8 cellular contexts compared by ENCODE assay signal in the genomic region with DNA sequence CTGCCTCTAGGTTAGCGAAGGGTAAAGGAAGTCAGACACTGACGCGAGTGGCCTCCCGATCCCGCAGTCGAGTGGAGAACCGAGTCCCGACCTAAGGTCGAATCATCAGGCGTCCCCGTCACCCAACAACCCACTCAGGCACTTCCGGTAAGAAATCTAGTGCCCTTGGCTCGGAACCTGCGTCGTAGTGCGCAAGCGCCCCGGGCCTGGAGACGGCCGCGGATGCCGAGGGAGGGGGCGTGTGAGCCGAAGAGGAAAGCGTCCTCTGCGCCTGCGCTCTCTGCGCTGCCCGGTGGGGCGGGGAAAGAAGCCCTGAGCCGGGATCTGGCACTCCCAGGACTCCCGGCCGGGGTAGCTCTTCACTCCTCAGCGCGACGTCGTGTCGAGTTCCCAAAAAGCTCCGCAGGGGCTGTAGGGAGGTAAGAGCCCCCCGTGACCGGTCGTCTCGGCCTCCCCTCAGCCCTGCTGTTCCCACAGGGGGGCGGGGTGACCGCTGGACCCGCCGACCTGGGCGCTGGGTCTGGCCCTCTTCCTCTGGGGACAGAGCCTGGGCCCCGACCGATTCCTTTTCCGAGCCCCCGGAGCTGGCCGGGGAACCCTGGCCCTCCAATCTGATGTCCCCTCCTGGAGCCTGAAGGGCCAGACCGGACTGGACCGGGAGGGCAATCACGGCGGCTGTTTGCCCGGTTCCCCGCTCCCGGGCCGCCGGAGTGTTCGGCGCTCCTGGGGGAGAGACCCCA. TPM values are rescaled to one million over a fixed set of nuclear protein-coding genes. Genes with fewer than 3 reads are reported as not detected.
DNase-seq lines count a peak whose midpoint lies in the region; ATAC-seq and TF ChIP-seq lines count a peak whose summit lies in the region.

Gene ZFYVE16, plus strand, starts transcription at position 330 of the 740 bp plus-strand sequence. CDS start 26,084 bp downstream, outside the sequence.

- ATAC-seq in GM21786 (IDR thresholded peaks at IDR 0.05; ENCODE audit: unreplicated experiment), result peak; percentile 86

- peak; percentile 87 for DNase-seq in DMS79 (lab: John Stamatoyannopoulos, UW)
- peak; percentile 95 to 99 (median 98) for DNase-seq in Peyer's patch
- peak; percentile 93 for DNase-seq in activated T-helper 1 cell treated with Interleukin-2 at 50 U/mL for 16 hours (ENCODE audit: low read depth)
- DNase-seq in esophagus squamous epithelium (lab: John Stamatoyannopoulos, UW), result peak; percentile 81
- DNase-seq in myocyte (ENCODE audit: low read depth), result peak; percentile 99
- DNase-seq in stimulated activated CD8-positive, alpha-beta memory T cell treated with anti-CD3 and anti-CD28 coated beads, Interleukin-7, amount 100 ng/mL, for 48 hours (ENCODE audit: extremely low read depth in 1 of 2, low read depth in 1 of 2), result peak; percentile 92 to 95

- H3K27me3 ChIP-seq in Peyer's patch (no peaks in the 10 kb centered on the region), esophagus squamous epithelium (no peaks in the 10 kb centered on the region)

- WGBS in esophagus squamous epithelium, 2 donors, result 0% methylated on average over 7 to 16 of the region's 64 CpGs

- intact Hi-C loops in esophagus squamous epithelium (cut with DNase I), result no loop called here

- peak in 4 of 6 experiments; percentile 25 to 54 (median 48) for TF ChIP-seq CTCF in Peyer's patch (IDR thresholded peaks at IDR 0.05)
- peak in 3 of 6 experiments; percentile 21 to 62 (median 32) for TF ChIP-seq CTCF in esophagus squamous epithelium (IDR thresholded peaks at IDR 0.05)

- H3K4me3 ChIP-seq in Peyer's patch, result peak within 1 kb of the TSS; percentile 83 to 97 (median 92)
- peak within 1 kb of the TSS; percentile 71 to 98 (median 76) for H3K4me3 ChIP-seq in esophagus squamous epithelium

- TF ChIP-seq POLR2A in Peyer's patch (IDR thresholded peaks at IDR 0.05), result peak; percentile 82 to 89
- TF ChIP-seq POLR2A in esophagus squamous epithelium (IDR thresholded peaks at IDR 0.05), result peak in 2 of 4 donors; percentile 57 to 90

- H3K36me3 ChIP-seq in KOPT-K1 (ENCODE audit: insufficient read depth, low read length) (no peaks in the 10 kb centered on the region), Peyer's patch (no peaks in the 10 kb centered on the region), esophagus squamous epithelium (peaks cover 0 to 9% (median 0%) of the 10 kb centered on the region in 3 donors)

- H3K9me3 ChIP-seq in KOPT-K1 (ENCODE audit: insufficient read depth, low read length, poor library complexity, severe bottlenecking) (no peaks in the 10 kb centered on the region), Peyer's patch (no peaks in the 10 kb centered on the region), esophagus squamous epithelium (no peaks in the 10 kb centered on the region)

- H3K4me1 ChIP-seq in Peyer's patch (peaks cover 0 to 21% (median 3%) of the 10 kb centered on the region in 4 donors), esophagus squamous epithelium (peaks cover 4 to 32% (median 25%) of the 10 kb centered on the region in 3 donors)

- H3K27ac ChIP-seq in KOPT-K1 (ENCODE audit: low read depth, low read length, poor library complexity, severe bottlenecking) (peak within 1 kb of the TSS; percentile 83), Peyer's patch (peak within 1 kb of the TSS; percentile 94 to 98 (median 96)), esophagus squamous epithelium (peak within 1 kb of the TSS; percentile 90 to 98 (median 94))

RNA-seq across cellular contexts. Expression of gene ZFYVE16, which starts in this region (rescaled TPM):
- total RNA-seq in Peyer's patch (10 to 100 TPM; 18.2 to 32.2 (median 28.8) TPM), esophagus squamous epithelium (10 to 100 TPM; 12.5 to 27.5 (median 18.2) TPM), myocyte (27.3 and 31.3 TPM in 2 replicates)
- 8.6 TPM for polyA plus RNA-seq in myocyte (2012)

Comparison
In these comparisons a context has a peak if more than half of its experiments do, and no peak if none do; other contexts are left out.
1. Peak in every context shown above with its lines: DNase-seq, ATAC-seq, H3K4me3 ChIP-seq and H3K27ac ChIP-seq.